ENCODE assay signal across 8 cellular contexts in genomic region chr2:118865106-118865505, GRCh38. TPM values are rescaled to one million over a fixed set of nuclear protein-coding genes. Genes with fewer than 3 reads are reported as not detected.
A peak's percentile ranks its signal among the peaks of the same experiment; 100 is the strongest.
DNase-seq lines count a peak whose midpoint lies in the region; ATAC-seq, FAIRE-seq and TF ChIP-seq lines count a peak whose summit lies in the region.

No MANE protein-coding gene starts in this region.

- 4% methylated on average over 3 of the region's 3 CpGs for WGBS in esophagus muscularis mucosa

- H3K4me3 ChIP-seq in right atrium auricular region (no peak overlapping the region), esophagus muscularis mucosa (no peak overlapping the region)
- no peak overlapping the region for H3K4me3 ChIP-seq in Jurkat, Clone E6-1 (ENCODE audit: low read length)

- H3K36me3 ChIP-seq in right atrium auricular region = no peaks in the 10 kb centered on the region
- no peaks in the 10 kb centered on the region for H3K36me3 ChIP-seq in esophagus muscularis mucosa

- peak; percentile 65 for FAIRE-seq in H54 (lab: Jason Lieb, UNC)

- TF ChIP-seq EP300 in esophagus muscularis mucosa (IDR thresholded peaks at IDR 0.05) = no peak

- DNase-seq in Right ventricle myocardium superior = no peak
- no peak for DNase-seq in right atrium auricular region (ENCODE audit: low spot score)
- DNase-seq in H54 (ENCODE audit: insufficient read length, low spot score) = peak; percentile 56
- DNase-seq in Jurkat, Clone E6-1 (ENCODE audit: low read depth, low spot score) = peak; percentile 29
- peak; percentile 33 to 40 for DNase-seq in SHP77 (lab: John Stamatoyannopoulos, UW)
- DNase-seq in esophagus muscularis mucosa (ENCODE audit: extremely low spot score) = no peak
- DNase-seq in omental fat pad (ENCODE audit: low spot score) = no peak
- no peak for DNase-seq in T-helper 9 cell

- TF ChIP-seq POLR2A in H54 (IDR thresholded peaks at IDR 0.05; ENCODE audit: low read depth, low read length) (no peak), esophagus muscularis mucosa (IDR thresholded peaks at IDR 0.05; ENCODE audit: low read depth) (no peak)

- H3K27me3 ChIP-seq in right atrium auricular region = no peaks in the 10 kb centered on the region
- peaks cover 0 to 52% (median 9%) of the 10 kb centered on the region in 4 donors for H3K27me3 ChIP-seq in esophagus muscularis mucosa

- no peak overlapping the region for H3K27ac ChIP-seq in right atrium auricular region
- H3K27ac ChIP-seq in esophagus muscularis mucosa (replicated peaks in 1 of 4) = no peak overlapping the region

- intact Hi-C loops in Right ventricle myocardium superior (cut with DNase I) = no loop called here
- intact Hi-C loops in esophagus muscularis mucosa (cut with DNase I) = no loop called here

- ATAC-seq in Right ventricle myocardium superior (ENCODE audit: poor library complexity) (peak; percentile 84), omental fat pad (ENCODE audit: low FRiP score) (peak; percentile 51)

- H3K4me1 ChIP-seq in right atrium auricular region (no peaks in the 10 kb centered on the region), esophagus muscularis mucosa (no peaks in the 10 kb centered on the region)

- peak in 1 of 2 donors; percentile 70 for TF ChIP-seq CTCF in right atrium auricular region (IDR thresholded peaks at IDR 0.05)
- peak; percentile 32 to 49 (median 35) for TF ChIP-seq CTCF in esophagus muscularis mucosa (IDR thresholded peaks at IDR 0.05)
- TF ChIP-seq CTCF in omental fat pad (IDR thresholded peaks at IDR 0.05) = no peak

- H3K9me3 ChIP-seq in right atrium auricular region = no peaks in the 10 kb centered on the region
- no peaks in the 10 kb centered on the region for H3K9me3 ChIP-seq in esophagus muscularis mucosa

RNA-seq across cellular contexts. Expression of gene EN1, which starts 17.7 kb away (rescaled TPM):
- total RNA-seq in Right ventricle myocardium superior (not detected), right atrium auricular region (not detected), esophagus muscularis mucosa (under 1 TPM in 3 of 4 donors, not detected in 1; 0.11 to 0.17 (median 0.13) TPM), omental fat pad (1 to 10 TPM in 1 of 4 donors, under 1 TPM in 3; 0.28 to 1.9 (median 0.61) TPM)
- not detected for polyA plus RNA-seq in Jurkat, Clone E6-1 (2012; ENCODE audit: insufficient read depth, insufficient read length)

Comparison
In these comparisons a context has a peak if more than half of its experiments do, and no peak if none do; other contexts are left out.
1. DNase-seq: peak in H54 (single experiment), Jurkat, Clone E6-1 (single experiment) and SHP77 (2 of 2); none in Right ventricle myocardium superior (single experiment), right atrium auricular region (single experiment), esophagus muscularis mucosa (single experiment), omental fat pad (single experiment) and T-helper 9 cell (single experiment).
2. CTCF ChIP-seq: peak in esophagus muscularis mucosa (3 of 3); none in omental fat pad (0 of 3).